ENCODE assay signal across 21 cellular contexts in the genomic region with DNA sequence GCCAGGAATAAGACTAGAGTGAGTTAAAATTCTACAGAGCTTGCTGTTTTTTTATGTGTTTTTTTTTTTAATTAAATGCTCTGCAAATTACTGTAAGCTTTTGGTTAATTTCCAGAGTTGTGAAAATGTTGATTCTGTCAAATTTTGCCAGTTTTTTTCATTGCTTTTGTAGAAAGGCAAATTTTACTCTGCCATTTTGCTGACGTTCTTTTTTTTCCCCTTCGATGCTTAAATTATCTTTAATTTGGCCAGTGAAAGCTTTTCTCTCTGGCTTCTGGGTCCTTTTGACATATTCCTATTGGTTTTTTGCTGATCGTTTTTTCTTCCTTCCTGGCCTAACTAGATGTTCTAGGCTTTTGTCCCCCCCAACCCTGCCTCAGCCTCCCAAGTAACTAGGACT. TPM values are rescaled to one million over a fixed set of nuclear protein-coding genes. Genes with fewer than 3 reads are reported as not detected.
A peak's percentile ranks its signal among the peaks of the same experiment; 100 is the strongest.
DNase-seq lines count a peak whose midpoint lies in the region; ATAC-seq, FAIRE-seq and TF ChIP-seq lines count a peak whose summit lies in the region.
"Had no signal": no experiment of that assay in that cellular context is flagged by ENCODE, and none has a peak within 500 bp of the region (broad histone marks: within the 10 kb centered on the region; RNA-seq: fewer than 3 reads in every experiment).

No MANE protein-coding gene starts in this region.

- ATAC-seq in HepG2 (no peak), right lobe of liver (no peak), pancreas (no peak)
- ATAC-seq in central memory CD8-positive, alpha-beta T cell (replicated peaks; ENCODE audit: extremely low read depth, poor library complexity, severe bottlenecking): no peak
- ATAC-seq: A549; CD8-positive, alpha-beta T cell had no signal

- no peaks in the 10 kb centered on the region for H3K36me3 Mint-ChIP-seq in central memory CD8-positive, alpha-beta T cell (ENCODE audit: insufficient read depth)

- FAIRE-seq in HepG2 (lab: Jason Lieb, UNC) (no peak), pancreas (lab: Jason Lieb, UNC) (no peak)
- FAIRE-seq: A549, D721Med, G401.6, GM19239 had no signal

- no TSS peak for BruUV-seq in HepG2 (replicated peaks; lab: Mats Ljungman, UMichigan)

- H3K4me2 ChIP-seq in HepG2 (ENCODE audit: low read depth, low read length): no peak overlapping the region
- H3K4me2 ChIP-seq: A549 had no signal

- H3K27me3 Mint-ChIP-seq in central memory CD8-positive, alpha-beta T cell: peaks cover 14% of the 10 kb centered on the region

- H3K4me1 ChIP-seq in HepG2 (ENCODE audit: insufficient read depth, low read length) (peaks cover 6% of the 10 kb centered on the region; the same call in 1 of the 2 replicates), right lobe of liver (no peaks in the 10 kb centered on the region), pancreas (no peaks in the 10 kb centered on the region)
- H3K4me1 ChIP-seq: A549, Caco-2 had no signal

- no peak overlapping the region for H3K4me3 Mint-ChIP-seq in central memory CD8-positive, alpha-beta T cell
- H3K4me3 Mint-ChIP-seq: B cell; CD4-positive, alpha-beta T cell; CD8-positive, alpha-beta T cell had no signal

- peak overlapping the region; percentile 62 for H3K27ac Mint-ChIP-seq in central memory CD8-positive, alpha-beta T cell (ENCODE audit: low read depth)
- H3K27ac Mint-ChIP-seq: B cell; CD4-positive, alpha-beta T cell; CD8-positive, alpha-beta T cell had no signal

- H3K9ac ChIP-seq in HepG2 (ENCODE audit: insufficient read depth, low read depth, low read length): no peak overlapping the region

- H3K9me3 Mint-ChIP-seq in central memory CD8-positive, alpha-beta T cell: peaks cover 12% of the 10 kb centered on the region

- H3K27me3 ChIP-seq in HepG2 (ENCODE audit: control insufficient read depth in 1 of 2, insufficient read depth in 2 of 2, low read length in 2 of 2) (peaks cover 0 to 7% of the 10 kb centered on the region in 2 experiments; a peak in 1 of 5 replicates), right lobe of liver (no peaks in the 10 kb centered on the region), pancreas (no peaks in the 10 kb centered on the region)

- no peak for TF ChIP-seq EP300 in HepG2 (IDR thresholded peaks at IDR 0.05; ENCODE audit: low read depth in 2 of 2, low read length in 2 of 2)
- no peak for TF ChIP-seq EP300 in HepG2 (CRISPR knock-in tag; IDR thresholded peaks at IDR 0.05; ENCODE audit: borderline replicate concordance)

- TF ChIP-seq POLR2A in HepG2 (IDR thresholded peaks at IDR 0.05; ENCODE audit: insufficient read depth in 1 of 2, low read depth in 2 of 2, low read length in 2 of 2): no peak
- no peak for TF ChIP-seq POLR2A in right lobe of liver (IDR thresholded peaks at IDR 0.05)

- H3K36me3 ChIP-seq in HepG2 (replicated peaks in 1 of 2; ENCODE audit: control insufficient read depth in 1 of 2, insufficient read depth in 2 of 2, low read length in 2 of 2) (no peaks in the 10 kb centered on the region), right lobe of liver (no peaks in the 10 kb centered on the region), pancreas (no peaks in the 10 kb centered on the region)

- TF ChIP-seq CTCF in HepG2 (CRISPR knock-in tag; IDR thresholded peaks at IDR 0.05) (no peak), right lobe of liver (IDR thresholded peaks at IDR 0.05) (no peak), pancreas (IDR thresholded peaks at IDR 0.05) (no peak)

- in situ Hi-C loops in HepG2 (cut with HindIII; ENCODE audit: extremely low pct_ligation_motif_present, low pct_unique_long_range_greater_than_20kb): no loop called here

- no peak for TF ChIP-seq RAD21 in HepG2 (CRISPR knock-in tag; IDR thresholded peaks at IDR 0.05)

- H4K20me1 ChIP-seq in HepG2 (ENCODE audit: insufficient read depth, low read length): no peaks in the 10 kb centered on the region

- no peak overlapping the region for H2AFZ ChIP-seq in HepG2 (ENCODE audit: low read length)

- DNase-seq in HepG2 (ENCODE audit: low spot score): no peak
- no peak for DNase-seq in right lobe of liver
- peak; percentile 50 for DNase-seq in RPMI8226
- no peak for DNase-seq in central memory CD8-positive, alpha-beta T cell (ENCODE audit: low spot score in 2 of 2)
- no peak for DNase-seq in pancreas
- no peak for DNase-seq in mesenteric fat pad (ENCODE audit: low spot score)
- DNase-seq in NCI-H524 treated with DMSO at 0.1 percent for 48 hours (lab: John Stamatoyannopoulos, UW): no peak
- DNase-seq: AML-193; Caco-2; Calu3; CD4-positive, alpha-beta T cell; CD8-positive, alpha-beta T cell; GF-D8 had no signal

- 31% methylated on average over 3 of the region's 3 CpGs for WGBS in HepG2 (ENCODE audit: low lambda C conversion rate)
- WGBS in right lobe of liver (ENCODE audit: insufficient coverage, low coverage, low lambda C conversion rate, missing lambda C conversion rate): 46% methylated on average over 3 of the region's 3 CpGs
- WGBS in pancreas, 2 donors: 48 to 51% methylated on average over 3 of the region's 3 CpGs

- H3K79me2 ChIP-seq in HepG2 (ENCODE audit: insufficient read depth, low read length): no peaks in the 10 kb centered on the region

- H3K4me3 ChIP-seq in HepG2 (replicated peaks in 1 of 3; ENCODE audit: insufficient read depth in 1 of 3, low read depth in 2 of 3, low read length in 3 of 3) (no peak overlapping the region), right lobe of liver (no peak overlapping the region), pancreas (no peak overlapping the region)
- H3K4me3 ChIP-seq: A549 had no signal

- CTCF ChIA-PET in HepG2 (lab: Yijun Ruan, JAX; ENCODE audit: low intra/inter-chr PET ratio, low total read pairs): no interaction called here

- peaks cover 13% of the 10 kb centered on the region for H3K4me1 Mint-ChIP-seq in central memory CD8-positive, alpha-beta T cell

- H3K27ac ChIP-seq in HepG2 (ENCODE audit: extremely low read length, insufficient read depth, low read length) (no peak overlapping the region), right lobe of liver (no peak overlapping the region), pancreas (no peak overlapping the region)
- H3K27ac ChIP-seq: 22Rv1, A549 had no signal

- H3K9me3 ChIP-seq in HepG2 (ENCODE audit: low read length): no peaks in the 10 kb centered on the region; the same call in 1 of the 2 replicates
- H3K9me3 ChIP-seq in right lobe of liver: no peaks in the 10 kb centered on the region
- H3K9me3 ChIP-seq in pancreas: no peaks in the 10 kb centered on the region

- intact Hi-C loops in HepG2 (cut with micrococcal nuclease; ENCODE audit: unreplicated experiment): no loop called here
- intact Hi-C loops in right lobe of liver (cut with DNase I): loop anchor here in 1 of 2 donors (10.0 kb wide), 1 partner anchor 231 kb away; no protein-coding TSS in a partner anchor
- intact Hi-C loops in pancreas (cut with DNase I): loop anchor here in 1 of 3 donors (10.0 kb wide), 1 partner anchor 131 kb away; the partner anchor contains the start of gene MCEMP1

- POLR2A ChIA-PET in HepG2 (lab: Yijun Ruan, JAX): no interaction called here

RNA-seq across cellular contexts. Expression of gene EVI5L, which starts 23.8 kb away (rescaled TPM):
- total RNA-seq in HepG2 (2016; rRNA removed; fragmentation: Illumina TruSeq; extraction: Trizol) (1.3 and 1.7 TPM in 2 replicates), right lobe of liver (1 to 10 TPM; 3.7 to 6.3 (median 4.9) TPM), pancreas (1 to 10 TPM; 3.0 to 5.2 (median 4.6) TPM), mesenteric fat pad (15.4 TPM)
- 0.61 and 0.62 TPM in 2 replicates for total RNA-seq in HepG2 (2016; cell fraction: cytosol; rRNA removed; fragmentation: Illumina TruSeq; extraction: Trizol; ENCODE audit: low read depth)
- total RNA-seq in HepG2 (2016; cell fraction: insoluble cytoplasmic fraction; rRNA removed; fragmentation: Illumina TruSeq; extraction: Trizol): 1.1 and 1.6 TPM in 2 replicates
- 1.6 and 1.7 TPM in 2 replicates for total RNA-seq in HepG2 (2016; cell fraction: membrane; rRNA removed; fragmentation: Illumina TruSeq; extraction: Trizol)
- 1.2 and 1.7 TPM in 2 replicates for total RNA-seq in HepG2 (2016; cell fraction: nucleus; rRNA removed; fragmentation: Illumina TruSeq; extraction: Trizol)
- polyA plus RNA-seq in HepG2 (2011; rRNA removed) (2.4 and 3.1 TPM in 2 replicates), pancreas (1 to 10 TPM; 7.6 to 9.1 TPM)
- polyA plus RNA-seq in HepG2 (2011; cell fraction: cytosol; rRNA removed): 2.1 and 2.9 TPM in 2 replicates
- polyA plus RNA-seq in HepG2 (2011; cell fraction: nucleus; rRNA removed): 8.0 and 8.2 TPM in 2 replicates
- 3.2 TPM in 2 replicates for polyA plus RNA-seq in HepG2 (2012)
- 0.58 and 0.84 TPM in 2 replicates for polyA plus RNA-seq in HepG2 (2016; cell fraction: cytosol; fragmentation: Illumina TruSeq; extraction: Trizol; ENCODE audit: low read depth)
- 1.7 and 2.0 TPM in 2 replicates for polyA plus RNA-seq in HepG2 (2016; cell fraction: insoluble cytoplasmic fraction; fragmentation: Illumina TruSeq; extraction: Trizol; ENCODE audit: low read depth)
- 1.4 and 1.6 TPM in 2 replicates for polyA plus RNA-seq in HepG2 (2016; cell fraction: membrane; fragmentation: Illumina TruSeq; extraction: Trizol; ENCODE audit: low read depth)
- polyA plus RNA-seq in HepG2 (2016; cell fraction: nucleus; fragmentation: Illumina TruSeq; extraction: Trizol; ENCODE audit: insufficient read depth, low read depth): 3.6 and 4.8 TPM in 2 replicates
- 6.3 and 14.8 TPM in 2 replicates for polyA minus RNA-seq in HepG2 (2011; rRNA and poly(A)+ RNA removed; ENCODE audit: low replicate concordance)
- polyA minus RNA-seq in HepG2 (2011; cell fraction: cytosol; rRNA and poly(A)+ RNA removed): 1.1 and 1.3 TPM in 2 replicates
- 1.9 and 2.9 TPM in 2 replicates for polyA minus RNA-seq in HepG2 (2011; cell fraction: nucleus; rRNA and poly(A)+ RNA removed)

RNA-seq across cellular contexts. Expression of gene CLEC4M, which starts 43.2 kb away (rescaled TPM):
- total RNA-seq in HepG2 (2016; rRNA removed; fragmentation: Illumina TruSeq; extraction: Trizol) (not detected in 2 replicates), right lobe of liver (10 to 100 TPM; 12.8 to 64.8 (median 20.8) TPM), pancreas (not detected), mesenteric fat pad (not detected)
- total RNA-seq in HepG2 (2016; cell fraction: cytosol; rRNA removed; fragmentation: Illumina TruSeq; extraction: Trizol; ENCODE audit: low read depth): not detected in 2 replicates
- total RNA-seq in HepG2 (2016; cell fraction: insoluble cytoplasmic fraction; rRNA removed; fragmentation: Illumina TruSeq; extraction: Trizol): not detected in 2 replicates
- total RNA-seq in HepG2 (2016; cell fraction: membrane; rRNA removed; fragmentation: Illumina TruSeq; extraction: Trizol): not detected in 2 replicates
- total RNA-seq in HepG2 (2016; cell fraction: nucleus; rRNA removed; fragmentation: Illumina TruSeq; extraction: Trizol): not detected in 2 replicates
- polyA plus RNA-seq in HepG2 (2011; rRNA removed) (0.07 TPM in 1 of 2 replicates, not detected in the other), pancreas (not detected)
- not detected in 2 replicates for polyA plus RNA-seq in HepG2 (2011; cell fraction: cytosol; rRNA removed)
- not detected in 2 replicates for polyA plus RNA-seq in HepG2 (2011; cell fraction: nucleus; rRNA removed)
- polyA plus RNA-seq in HepG2 (2012): not detected in 2 replicates
- polyA plus RNA-seq in HepG2 (2016; cell fraction: cytosol; fragmentation: Illumina TruSeq; extraction: Trizol; ENCODE audit: low read depth): not detected in 2 replicates
- not detected in 2 replicates for polyA plus RNA-seq in HepG2 (2016; cell fraction: insoluble cytoplasmic fraction; fragmentation: Illumina TruSeq; extraction: Trizol; ENCODE audit: low read depth)
- not detected in 2 replicates for polyA plus RNA-seq in HepG2 (2016; cell fraction: membrane; fragmentation: Illumina TruSeq; extraction: Trizol; ENCODE audit: low read depth)
- not detected in 2 replicates for polyA plus RNA-seq in HepG2 (2016; cell fraction: nucleus; fragmentation: Illumina TruSeq; extraction: Trizol; ENCODE audit: insufficient read depth, low read depth)
- polyA minus RNA-seq in HepG2 (2011; rRNA and poly(A)+ RNA removed; ENCODE audit: low replicate concordance): not detected in 2 replicates
- polyA minus RNA-seq in HepG2 (2011; cell fraction: cytosol; rRNA and poly(A)+ RNA removed): not detected in 2 replicates
- polyA minus RNA-seq in HepG2 (2011; cell fraction: nucleus; rRNA and poly(A)+ RNA removed): not detected in 2 replicates
- total RNA-seq: Caco-2; Calu3; CD4-positive, alpha-beta T cell; CD8-positive, alpha-beta T cell had no signal
- polyA plus RNA-seq: A549, BJ had no signal

RNA-seq across cellular contexts. Expression of gene CD209, which starts 58.9 kb away (rescaled TPM):
- total RNA-seq in HepG2 (2016; rRNA removed; fragmentation: Illumina TruSeq; extraction: Trizol): not detected in 2 replicates
- total RNA-seq in HepG2 (2016; cell fraction: cytosol; rRNA removed; fragmentation: Illumina TruSeq; extraction: Trizol; ENCODE audit: low read depth): not detected in 2 replicates
- not detected in 2 replicates for total RNA-seq in HepG2 (2016; cell fraction: insoluble cytoplasmic fraction; rRNA removed; fragmentation: Illumina TruSeq; extraction: Trizol)
- not detected in 2 replicates for total RNA-seq in HepG2 (2016; cell fraction: membrane; rRNA removed; fragmentation: Illumina TruSeq; extraction: Trizol)
- not detected in 2 replicates for total RNA-seq in HepG2 (2016; cell fraction: nucleus; rRNA removed; fragmentation: Illumina TruSeq; extraction: Trizol)
- not detected in 2 replicates for polyA plus RNA-seq in HepG2 (2011; rRNA removed)
- not detected in 2 replicates for polyA plus RNA-seq in HepG2 (2011; cell fraction: cytosol; rRNA removed)
- not detected in 2 replicates for polyA plus RNA-seq in HepG2 (2011; cell fraction: nucleus; rRNA removed)
- polyA plus RNA-seq in HepG2 (2012): not detected in 2 replicates
- polyA plus RNA-seq in HepG2 (2016; cell fraction: cytosol; fragmentation: Illumina TruSeq; extraction: Trizol; ENCODE audit: low read depth): not detected in 2 replicates
- not detected in 2 replicates for polyA plus RNA-seq in HepG2 (2016; cell fraction: insoluble cytoplasmic fraction; fragmentation: Illumina TruSeq; extraction: Trizol; ENCODE audit: low read depth)
- polyA plus RNA-seq in HepG2 (2016; cell fraction: membrane; fragmentation: Illumina TruSeq; extraction: Trizol; ENCODE audit: low read depth): not detected in 2 replicates
- not detected in 2 replicates for polyA plus RNA-seq in HepG2 (2016; cell fraction: nucleus; fragmentation: Illumina TruSeq; extraction: Trizol; ENCODE audit: insufficient read depth, low read depth)
- polyA minus RNA-seq in HepG2 (2011; rRNA and poly(A)+ RNA removed; ENCODE audit: low replicate concordance): not detected in 2 replicates
- polyA minus RNA-seq in HepG2 (2011; cell fraction: cytosol; rRNA and poly(A)+ RNA removed): not detected in 2 replicates
- not detected in 2 replicates for polyA minus RNA-seq in HepG2 (2011; cell fraction: nucleus; rRNA and poly(A)+ RNA removed)
- 1 to 10 TPM in 4 of 6 experiments, under 1 TPM in 2; 0.42 to 6.7 (median 2.8) TPM for total RNA-seq in right lobe of liver
- 1 to 10 TPM in 3 of 6 donors, under 1 TPM in 3; 0.23 to 7.0 (median 1.5) TPM for total RNA-seq in pancreas
- polyA plus RNA-seq in pancreas: under 1 TPM; 0.19 to 0.49 TPM
- 63.5 TPM for total RNA-seq in mesenteric fat pad
- total RNA-seq: A172; B cell; Caco-2; Calu3; CD4-positive, alpha-beta T cell; CD8-positive, alpha-beta T cell had no signal
- polyA plus RNA-seq: A549, BJ had no signal

Comparison
In these comparisons a context has a peak if more than half of its experiments do, and no peak if none do; other contexts are left out.
1. RNA of gene CLEC4M, which starts 43.2 kb away (total RNA-seq): 12.8 to 64.8 TPM in right lobe of liver; not detected in mesenteric fat pad (single experiment), not detected in HepG2 and not detected in pancreas; every median in the first group is over 10 times any median in the second.